Comparison of ENCODE assay signal across 10 cellular contexts in genomic region chr2:141814150-141814549, GRCh38.
"Had no signal": no experiment of that assay in that cellular context is flagged by ENCODE, and none has a peak within 500 bp of the region (broad histone marks: within the 10 kb centered on the region; RNA-seq: fewer than 3 reads in every experiment).

No MANE protein-coding gene starts in this region.

- H3K9ac ChIP-seq: GM23248, KMS-11 had no signal

- H2AFZ ChIP-seq: GM23248 had no signal

- DNase-seq: GM23248, GOT3, H7, IMR-90, Karpas-422, KBM-7 had no signal

- H3K4me3 ChIP-seq: GM23248, HAP-1 had no signal

- H3K9me3 ChIP-seq: HAP-1 had no signal

- H3K4me2 ChIP-seq: KMS-11 had no signal

- H3K36me3 ChIP-seq: HAP-1 had no signal

- H3K4me1 ChIP-seq: HAP-1 had no signal

- ATAC-seq: HCT116 had no signal

- H3K27ac ChIP-seq: GM23248, HL-60, KMS-11 had no signal
